In the genomic region with DNA sequence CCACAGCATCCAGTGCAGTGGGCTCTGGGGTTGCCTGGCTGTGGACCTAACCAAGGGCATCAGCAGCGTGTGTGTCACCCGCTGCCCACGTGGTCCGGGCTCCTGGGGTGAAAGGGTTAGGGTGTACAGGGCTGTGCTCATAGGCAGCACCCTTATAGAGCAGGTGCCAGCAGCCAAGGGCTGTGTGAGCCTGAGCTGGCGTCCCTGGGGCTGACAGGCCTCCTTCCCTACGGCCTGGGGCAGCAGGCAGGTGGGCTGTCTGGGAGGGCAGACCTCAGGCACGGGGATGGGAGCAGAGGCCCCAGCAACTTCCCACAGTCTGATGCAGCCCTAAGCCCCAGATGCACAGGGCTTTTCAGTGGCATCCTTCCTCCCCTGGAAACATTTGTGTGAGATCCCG, we compare ENCODE assay signal across 16 cellular contexts. TPM values are rescaled to one million over a fixed set of nuclear protein-coding genes. Genes with fewer than 3 reads are reported as not detected.
"Had no signal": no experiment of that assay in that cellular context is flagged by ENCODE, and none has a peak within 500 bp of the region (broad histone marks: within the 10 kb centered on the region; RNA-seq: fewer than 3 reads in every experiment).

No MANE protein-coding gene starts in this region.

- H3K36me3 ChIP-seq: tibial artery, uterus had no signal

- H3K4me1 ChIP-seq: tibial artery, uterus had no signal

- H3K27ac ChIP-seq: dorsolateral prefrontal cortex, tibial artery, uterus had no signal

- H3K27me3 ChIP-seq: uterus had no signal

- DNase-seq: activated naive CD8-positive, alpha-beta T cell treated with anti-CD3 and anti-CD28 coated beads, Interleukin-2, amount 10 ng/mL, durations not matched to agents 7 days and 5 days; anterior cingulate cortex; dorsolateral prefrontal cortex; hypothalamus; left cardiac atrium; midbrain; stimulated activated CD4-positive, alpha-beta T cell treated with anti-CD3 and anti-CD28 coated beads, Interleukin-4, amount 100 ng/mL, for 4 hours; tibial artery; uterus had no signal

- ATAC-seq: activated CD4-positive, CD25-positive, alpha-beta regulatory T cell treated with anti-CD3 and anti-CD28 coated beads, Interleukin-2, amount 50 U/mL, for 24 hours; esophagus mucosa; left cardiac atrium had no signal

- H3K4me3 ChIP-seq: dorsolateral prefrontal cortex, lung, skin epidermis, tibial artery, uterus had no signal

- H3K9me3 ChIP-seq: uterus had no signal

RNA-seq across cellular contexts. Expression of a gene that starts 13.9 kb away (rescaled TPM):
- total RNA-seq: glomerular endothelial cell had no signal

RNA-seq across cellular contexts. Expression of a gene that starts 48.4 kb away (rescaled TPM):
- total RNA-seq: activated naive CD8-positive, alpha-beta T cell treated with anti-CD3 and anti-CD28 coated beads, Interleukin-2, amount 10 ng/mL, durations not matched to agents 7 days and 5 days; T-helper 2 cell treated with Interferon-gamma antibody and Interleukin-4, amounts not matched to agents 100 ng/mL and 5 ng/mL, for 36 hours had no signal

RNA-seq across cellular contexts. Expression of a gene that starts 51.0 kb away (rescaled TPM):
- total RNA-seq: activated naive CD8-positive, alpha-beta T cell treated with anti-CD3 and anti-CD28 coated beads, Interleukin-2, amount 10 ng/mL, durations not matched to agents 7 days and 5 days; cerebellum; esophagus mucosa; glomerular endothelial cell; T-helper 2 cell treated with Interferon-gamma antibody and Interleukin-4, amounts not matched to agents 100 ng/mL and 5 ng/mL, for 36 hours had no signal
